In genomic region chrX:38287669-38288068, GRCh38 we compare ENCODE assay signal across 21 cellular contexts. TPM values are rescaled to one million over a fixed set of nuclear protein-coding genes. Genes with fewer than 3 reads are reported as not detected.
A peak's percentile ranks its signal among the peaks of the same experiment; 100 is the strongest.
DNase-seq lines count a peak whose midpoint lies in the region; ATAC-seq and TF ChIP-seq lines count a peak whose summit lies in the region.
"Had no signal": no experiment of that assay in that cellular context is flagged by ENCODE, and none has a peak within 500 bp of the region (broad histone marks: within the 10 kb centered on the region; RNA-seq: fewer than 3 reads in every experiment).

No MANE protein-coding gene starts in this region.

- no peaks in the 10 kb centered on the region for H3K4me1 Mint-ChIP-seq in MCF 10A (ENCODE audit: insufficient read depth, unreplicated experiment)
- no peaks in the 10 kb centered on the region for H3K4me1 Mint-ChIP-seq in endothelial cell (ENCODE audit: unreplicated experiment)
- H3K4me1 Mint-ChIP-seq: CD4-positive, alpha-beta memory T cell had no signal

- no peak overlapping the region for H3K4me3 ChIP-seq in breast epithelium
- H3K4me3 ChIP-seq in adrenal gland: no peak overlapping the region
- H3K4me3 ChIP-seq: K562 had no signal

- H3K9me3 Mint-ChIP-seq in MCF 10A (ENCODE audit: unreplicated experiment) (no peaks in the 10 kb centered on the region), endothelial cell (ENCODE audit: unreplicated experiment) (no peaks in the 10 kb centered on the region)

- no TSS peak for BruUV-seq in MCF 10A (replicated peaks; lab: Mats Ljungman, UMichigan)

- H3K4me3 Mint-ChIP-seq in MCF 10A (ENCODE audit: unreplicated experiment): no peak overlapping the region
- H3K4me3 Mint-ChIP-seq in endothelial cell (ENCODE audit: unreplicated experiment): no peak overlapping the region

- H3K27ac ChIP-seq in breast epithelium: no peak overlapping the region
- H3K27ac ChIP-seq in adrenal gland: no peak overlapping the region

- no peak for TF ChIP-seq POLR2A in breast epithelium (IDR thresholded peaks at IDR 0.05)
- TF ChIP-seq POLR2A in adrenal gland (IDR thresholded peaks at IDR 0.05): no peak

- H3K27me3 ChIP-seq in breast epithelium (peaks cover 0 to 17% of the 10 kb centered on the region in 2 donors), adrenal gland (no peaks in the 10 kb centered on the region)

- POLR2A ChIA-PET in MCF 10A (lab: Yijun Ruan, JAX): no interaction called here

- H3K27me3 Mint-ChIP-seq in MCF 10A (ENCODE audit: insufficient read depth, unreplicated experiment): peaks cover 38% of the 10 kb centered on the region
- H3K27me3 Mint-ChIP-seq in endothelial cell (ENCODE audit: unreplicated experiment): peaks cover 3% of the 10 kb centered on the region
- H3K27me3 Mint-ChIP-seq: CD4-positive, alpha-beta memory T cell had no signal

- peak overlapping the region; percentile 3 for H3K27ac Mint-ChIP-seq in MCF 10A (ENCODE audit: low read depth, unreplicated experiment)
- H3K27ac Mint-ChIP-seq in endothelial cell (ENCODE audit: unreplicated experiment): peak overlapping the region; percentile 25

- H3K4me1 ChIP-seq in breast epithelium (no peaks in the 10 kb centered on the region), adrenal gland (replicated peaks in 1 of 2) (no peaks in the 10 kb centered on the region)

- no peaks in the 10 kb centered on the region for H3K9me3 ChIP-seq in breast epithelium
- H3K9me3 ChIP-seq in adrenal gland (replicated peaks in 1 of 3): no peaks in the 10 kb centered on the region
- H3K9me3 ChIP-seq: SK-N-SH had no signal

- no peak for TF ChIP-seq CTCF in MCF 10A (IDR thresholded peaks at IDR 0.05; ENCODE audit: unreplicated experiment)
- no peak for TF ChIP-seq CTCF in breast epithelium (IDR thresholded peaks at IDR 0.05)
- no peak for TF ChIP-seq CTCF in endothelial cell (IDR thresholded peaks at IDR 0.05; ENCODE audit: unreplicated experiment)
- TF ChIP-seq CTCF in adrenal gland (IDR thresholded peaks at IDR 0.05): no peak

- H3K36me3 ChIP-seq in breast epithelium: no peaks in the 10 kb centered on the region
- H3K36me3 ChIP-seq in adrenal gland (replicated peaks in 1 of 2): no peaks in the 10 kb centered on the region

- intact Hi-C loops in MCF 10A (cut with micrococcal nuclease): no loop called here
- intact Hi-C loops in breast epithelium (cut with DNase I; ENCODE audit: low total_unique reads): loop anchor here (1.0 kb wide), 1 partner anchor 10 kb away; no protein-coding TSS in a partner anchor
- intact Hi-C loops in adrenal gland (cut with DNase I): no loop called here

- 85 to 93% (median 90%) methylated on average over 5 of the region's 5 CpGs for WGBS in adrenal gland, 4 donors

- peak; percentile 52 for ATAC-seq in GM21515 (IDR thresholded peaks at IDR 0.05; ENCODE audit: unreplicated experiment)
- ATAC-seq: K562, PC-3 had no signal

- CTCF ChIA-PET in MCF 10A (lab: Yijun Ruan, JAX): no interaction called here

- H3K36me3 Mint-ChIP-seq in MCF 10A (ENCODE audit: insufficient read depth, unreplicated experiment) (peaks cover 30% of the 10 kb centered on the region), endothelial cell (ENCODE audit: low read depth, unreplicated experiment) (peaks cover 18% of the 10 kb centered on the region)

- DNase-seq in MCF 10A (ENCODE audit: unreplicated experiment) (no peak), breast epithelium (ENCODE audit: low spot score in 2 of 2) (no peak), endothelial cell (ENCODE audit: low spot score) (no peak), Kasumi-1 (lab: John Stamatoyannopoulos, UW) (no peak), adrenal gland (no peak), NCI-H82 (lab: John Stamatoyannopoulos, UW) (no peak)
- DNase-seq: Calu3; CD4-positive, alpha-beta memory T cell; GF-D8; MV-4-11; NCI-H1417; NCI-H187; NCI-H2107; NCI-H510A; NCI-H774; PC-3; RPMI8226; SHP77 treated with DMSO at 0.1 percent for 48 hours; SK-N-SH had no signal

RNA-seq across cellular contexts. Expression of gene RPGR, which starts 39.6 kb away (rescaled TPM):
- total RNA-seq in MCF 10A (2022): 18.9 and 23.8 TPM in 2 replicates
- total RNA-seq in breast epithelium: 10 to 100 TPM; 33.1 to 40.3 (median 38.6) TPM
- 17.2 TPM for total RNA-seq in endothelial cell (ENCODE audit: unreplicated experiment)
- total RNA-seq in adrenal gland: 1 to 10 TPM; 3.6 to 8.9 (median 6.7) TPM
- polyA plus RNA-seq in adrenal gland: 10 to 100 TPM; 12.1 to 22.0 (median 17.4) TPM
